ENCODE assay signal across 19 cellular contexts in genomic region chr10:16845248-16845647, GRCh38.
"Had no signal": no experiment of that assay in that cellular context is flagged by ENCODE, and none has a peak within 500 bp of the region (broad histone marks: within the 10 kb centered on the region; RNA-seq: fewer than 3 reads in every experiment).

No MANE protein-coding gene starts in this region.

- H3K9me3 ChIP-seq: gastrocnemius medialis, heart left ventricle, lower lobe of right lung, ovary, tibial nerve had no signal

- H3K4me1 ChIP-seq: gastrocnemius medialis, neural progenitor cell had no signal

- H3K27ac Mint-ChIP-seq: stimulated activated naive B cell treated with anti-CD40 and anti-IgM and Interleukin-4, amounts not matched to agents 10 μg/mL and 1 μg/mL and 100 μg/mL, for 72 hours had no signal

- H3K27me3 ChIP-seq: gastrocnemius medialis, heart left ventricle, neural progenitor cell, ovary, tibial nerve had no signal

- H3K4me3 Mint-ChIP-seq: neural progenitor cell; stimulated activated naive B cell treated with anti-CD40 and anti-IgM and Interleukin-4, amounts not matched to agents 10 μg/mL and 1 μg/mL and 100 μg/mL, for 72 hours had no signal

- H3K4me3 ChIP-seq: gastrocnemius medialis, heart left ventricle, lower lobe of right lung, neural progenitor cell, ovary, tibial nerve had no signal

- H3K27me3 Mint-ChIP-seq: stimulated activated naive B cell treated with anti-CD40 and anti-IgM and Interleukin-4, amounts not matched to agents 10 μg/mL and 1 μg/mL and 100 μg/mL, for 72 hours had no signal

- H3K27ac ChIP-seq: gastrocnemius medialis, heart left ventricle, lower lobe of right lung, neural progenitor cell, VCaP had no signal

- H3K9me3 Mint-ChIP-seq: neural progenitor cell; stimulated activated naive B cell treated with anti-CD40 and anti-IgM and Interleukin-4, amounts not matched to agents 10 μg/mL and 1 μg/mL and 100 μg/mL, for 72 hours had no signal

- DNase-seq: activated CD4-positive, alpha-beta T cell treated with anti-CD3 and anti-CD28 coated beads for 1 hour; activated CD4-positive, alpha-beta T cell treated with anti-CD3 and anti-CD28 coated beads, Interleukin-2, amount 50 U/mL, for 4 hours; activated naive CD4-positive, alpha-beta T cell; activated T-cell treated with anti-CD3 and anti-CD28 coated beads for 4 hours; gastrocnemius medialis; heart left ventricle; left cardiac atrium; lower lobe of right lung; midbrain; retina; stimulated activated CD4-positive, alpha-beta T cell treated with anti-CD3 and anti-CD28 coated beads, Interleukin-15, amount 100 ng/mL, for 24 hours; stimulated activated CD4-positive, alpha-beta T cell treated with anti-CD3 and anti-CD28 coated beads, Interleukin-4, amount 100 ng/mL, for 1 hour; stimulated activated naive B cell treated with anti-CD40 and anti-IgM and Interleukin-4, amounts not matched to agents 10 μg/mL and 1 μg/mL and 100 μg/mL, for 72 hours; T-helper 1 cell had no signal

- H3K36me3 Mint-ChIP-seq: neural progenitor cell; stimulated activated naive B cell treated with anti-CD40 and anti-IgM and Interleukin-4, amounts not matched to agents 10 μg/mL and 1 μg/mL and 100 μg/mL, for 72 hours had no signal

- H2AFZ ChIP-seq: neural progenitor cell had no signal

- ATAC-seq: esophagus mucosa; gastrocnemius medialis; heart left ventricle; left cardiac atrium; lower lobe of right lung; stimulated activated naive B cell treated with anti-CD40 and anti-IgM and Interleukin-4, amounts not matched to agents 10 μg/mL and 1 μg/mL and 100 μg/mL, for 72 hours had no signal

- H3K36me3 ChIP-seq: gastrocnemius medialis, heart left ventricle, lower lobe of right lung, neural progenitor cell, ovary, tibial nerve had no signal

- H3K4me2 ChIP-seq: neural progenitor cell had no signal

- H3K9ac ChIP-seq: neural progenitor cell had no signal
